11 cellular contexts compared by ENCODE assay signal in genomic region chr2:149068996-149069888, GRCh38. TPM values are rescaled to one million over a fixed set of nuclear protein-coding genes. Genes with fewer than 3 reads are reported as not detected.
A peak's percentile ranks its signal among the peaks of the same experiment; 100 is the strongest.
DNase-seq lines count a peak whose midpoint lies in the region; ATAC-seq, FAIRE-seq and TF ChIP-seq lines count a peak whose summit lies in the region.
"Had no signal": no experiment of that assay in that cellular context is flagged by ENCODE, and none has a peak within 500 bp of the region (broad histone marks: within the 10 kb centered on the region; RNA-seq: fewer than 3 reads in every experiment).

No MANE protein-coding gene starts in this region.

- H3K36me3 ChIP-seq in SK-N-MC (ENCODE audit: insufficient read depth, low read length) (no peaks in the 10 kb centered on the region), psoas muscle (ENCODE audit: insufficient read depth in 1 of 2, low read depth in 1 of 2) (no peaks in the 10 kb centered on the region)

- ATAC-seq in psoas muscle: no peak

- TF ChIP-seq CTCF in D721Med (IDR thresholded peaks at IDR 0.05; ENCODE audit: insufficient read depth, missing control alignments) (no peak), psoas muscle (IDR thresholded peaks at IDR 0.05) (no peak)

- intact Hi-C loops in psoas muscle (cut with DNase I): no loop called here

- no peaks in the 10 kb centered on the region for H3K27me3 ChIP-seq in psoas muscle (ENCODE audit: insufficient read depth in 3 of 3, low read length in 2 of 3)

- H3K9me3 ChIP-seq in SK-N-MC (ENCODE audit: low read depth, low read length): no peaks in the 10 kb centered on the region
- H3K9me3 ChIP-seq in psoas muscle: no peaks in the 10 kb centered on the region

- H3K27ac ChIP-seq in SK-N-MC (no peak overlapping the region), skin epidermis (peak overlapping the region in 11 of 21 experiments; percentile 6 to 75 (median 37)), psoas muscle (no peak overlapping the region)
- H3K27ac ChIP-seq: 22Rv1 had no signal

- no peak overlapping the region for H3K9ac ChIP-seq in SK-N-MC (ENCODE audit: insufficient read length)

- H3K4me1 ChIP-seq in psoas muscle: no peaks in the 10 kb centered on the region

- peak; percentile 66 for DNase-seq in SIG-M5 treated with dmso at 0.1 percent for 504 hours (lab: John Stamatoyannopoulos, UW; ENCODE audit: unreplicated experiment)
- DNase-seq in SIG-M5 (lab: John Stamatoyannopoulos, UW): no peak
- peak; percentile 39 for DNase-seq in SK-N-MC (ENCODE audit: low read depth, low spot score)
- DNase-seq in central memory CD4-positive, alpha-beta T cell: peak; percentile 72
- no peak for DNase-seq in D721Med (ENCODE audit: insufficient read length, low spot score)
- no peak for DNase-seq in psoas muscle
- DNase-seq in activated CD8-positive, alpha-beta memory T cell treated with anti-CD3 and anti-CD28 coated beads, Interleukin-2, amount 50 U/mL, for 4 hours: no peak

- H3K4me3 ChIP-seq in SK-N-MC (no peak overlapping the region), skin epidermis (no peak overlapping the region), psoas muscle (no peak overlapping the region)

- WGBS in psoas muscle, 3 donors: 74 to 77% (median 75%) methylated on average over 5 of the region's 5 CpGs

- no peak for FAIRE-seq in D721Med (lab: Jason Lieb, UNC)
- FAIRE-seq: endometrium had no signal

RNA-seq across cellular contexts. Expression of gene LYPD6B, which starts 30.7 kb away (rescaled TPM):
- total RNA-seq in psoas muscle: not detected
- not detected for polyA plus RNA-seq in psoas muscle
- total RNA-seq: T-helper 2 cell treated with Interferon-gamma antibody and Interleukin-4, amounts not matched to agents 100 ng/mL and 5 ng/mL, for 36 hours had no signal

Comparison
In these comparisons a context has a peak if more than half of its experiments do, and no peak if none do; other contexts are left out.
1. DNase-seq: peak in SIG-M5 treated with dmso at 0.1 percent for 504 hours (single experiment), SK-N-MC (single experiment) and central memory CD4-positive, alpha-beta T cell (single experiment); none in SIG-M5 (single experiment), D721Med (single experiment), psoas muscle (0 of 2) and activated CD8-positive, alpha-beta memory T cell treated with anti-CD3 and anti-CD28 coated beads, Interleukin-2, amount 50 U/mL, for 4 hours (single experiment).
2. H3K27ac ChIP-seq: peak in skin epidermis (11 of 21); none in SK-N-MC (single experiment) and psoas muscle (single experiment).